Comparison of ENCODE assay signal across 8 cellular contexts in the genomic region with DNA sequence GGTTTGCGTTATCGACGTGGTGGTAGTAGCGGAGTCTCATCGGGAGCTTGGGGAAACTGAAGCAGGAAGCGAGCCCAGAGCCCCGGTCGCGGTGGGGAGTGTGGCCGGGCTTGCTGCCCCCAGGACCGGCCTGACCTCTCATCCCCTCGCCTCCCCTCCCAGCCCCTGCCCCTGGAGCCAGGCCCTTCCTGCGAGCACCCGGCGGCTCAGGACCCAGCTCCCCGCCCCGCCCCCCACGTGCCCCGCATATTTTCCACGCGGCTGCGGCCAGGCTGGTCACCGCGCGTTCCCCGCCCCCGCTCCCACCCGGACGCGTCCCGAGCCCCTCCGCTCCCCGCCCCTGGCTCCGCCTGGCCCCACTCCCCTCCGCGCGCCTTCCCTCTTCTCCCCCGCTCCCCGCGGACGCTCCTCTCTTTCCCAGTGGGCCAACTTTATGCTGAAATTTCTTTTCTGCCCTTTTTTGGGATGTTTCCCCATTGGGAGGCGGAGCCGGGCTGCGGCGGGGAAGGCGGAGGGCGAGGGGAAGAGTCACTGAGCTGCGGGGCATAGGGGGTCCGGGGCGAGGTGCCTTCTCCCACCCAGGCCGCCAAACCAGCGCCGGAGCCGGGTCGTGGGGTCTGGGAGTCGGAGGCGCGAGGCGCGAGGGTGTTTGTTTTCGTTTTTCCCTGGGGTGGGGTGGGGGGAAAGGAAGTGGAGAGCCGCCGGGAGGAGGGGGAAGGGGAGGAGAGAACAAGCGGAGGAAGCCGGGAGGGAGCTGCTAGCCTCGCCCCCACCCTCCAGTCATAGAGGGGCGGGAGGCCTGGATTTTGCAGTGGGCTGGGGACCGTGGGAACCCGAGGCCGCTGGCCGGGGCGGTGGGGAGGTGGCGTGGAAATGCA. TPM values are rescaled to one million over a fixed set of nuclear protein-coding genes. Genes with fewer than 3 reads are reported as not detected.
DNase-seq lines count a peak whose midpoint lies in the region; ATAC-seq and TF ChIP-seq lines count a peak whose summit lies in the region.

No MANE protein-coding gene starts in this region.

- H3K4me3 ChIP-seq in AG04449 (ENCODE audit: low read depth, low read length) (peak overlapping the region; percentile 97), PC-3 (ENCODE audit: low read length) (peak overlapping the region; percentile 83), uterus (peak overlapping the region; percentile 57 to 71)

- H3K36me3 Mint-ChIP-seq in activated naive CD8-positive, alpha-beta T cell treated with anti-CD3 and anti-CD28 coated beads for 36 hours = no peaks in the 10 kb centered on the region
- peaks cover 3% of the 10 kb centered on the region for H3K36me3 Mint-ChIP-seq in neural crest cell (ENCODE audit: low read depth)

- peaks cover 16% of the 10 kb centered on the region for H3K4me1 Mint-ChIP-seq in activated naive CD8-positive, alpha-beta T cell treated with anti-CD3 and anti-CD28 coated beads for 36 hours
- peaks cover 41% of the 10 kb centered on the region for H3K4me1 Mint-ChIP-seq in neural crest cell

- no TSS peak for BruUV-seq in PC-3 (replicated peaks; lab: Mats Ljungman, UMichigan)

- no peaks in the 10 kb centered on the region for H3K9me3 Mint-ChIP-seq in activated naive CD8-positive, alpha-beta T cell treated with anti-CD3 and anti-CD28 coated beads for 36 hours
- H3K9me3 Mint-ChIP-seq in neural crest cell = no peaks in the 10 kb centered on the region

- H3K27me3 Mint-ChIP-seq in activated naive CD8-positive, alpha-beta T cell treated with anti-CD3 and anti-CD28 coated beads for 36 hours = no peaks in the 10 kb centered on the region
- no peaks in the 10 kb centered on the region for H3K27me3 Mint-ChIP-seq in neural crest cell (ENCODE audit: low read depth)

- TF ChIP-seq CTCF in AG04449 (IDR thresholded peaks at IDR 0.05; ENCODE audit: insufficient read depth, low read length, missing control alignments) (no peak), GM13977 (IDR thresholded peaks at IDR 0.05; ENCODE audit: extremely low read depth, insufficient read depth, missing control alignments) (no peak), PC-3 (conservative IDR thresholded peaks at IDR 0.05; ENCODE audit: low read depth, low read length) (no peak), neural crest cell (conservative IDR thresholded peaks at IDR 0.05) (no peak), uterus (IDR thresholded peaks at IDR 0.05) (peak in 1 of 4 experiments; percentile 5)

- TF ChIP-seq POLR2A in uterus (IDR thresholded peaks at IDR 0.05) = peak; percentile 54 to 77

- in situ Hi-C loops in GM13977 (cut with MboI; ENCODE audit: low pct_unique_long_range_greater_than_20kb, low sequenced_read_pairs, unreplicated experiment) = no loop called here

- H3K36me3 ChIP-seq in PC-3 (ENCODE audit: low read depth, low read length) (no peaks in the 10 kb centered on the region), uterus (no peaks in the 10 kb centered on the region)

- H3K79me2 ChIP-seq in PC-3 (ENCODE audit: low read length) = no peaks in the 10 kb centered on the region

- H3K27ac Mint-ChIP-seq in activated naive CD8-positive, alpha-beta T cell treated with anti-CD3 and anti-CD28 coated beads for 36 hours = peak overlapping the region; percentile 74
- no peak overlapping the region for H3K27ac Mint-ChIP-seq in neural crest cell (ENCODE audit: unreplicated experiment)

- ATAC-seq in PC-3 (peak; percentile 48), GM19035 (IDR thresholded peaks at IDR 0.05; ENCODE audit: unreplicated experiment) (no peak)

- CTCF ChIA-PET in AG04449 (lab: Yijun Ruan, JAX) = interaction anchor here (0.8 to 34.3 kb wide), 6 partner anchors 10 to 179 kb away, joined by 3 to 816 read pairs (median 6); a partner anchor contains a TSS
- CTCF ChIA-PET in PC-3 (lab: Charles Lee) = no interaction called here

- DNase-seq in AG04449 (ENCODE audit: low read depth, low spot score) (no peak), GM13977 (ENCODE audit: low spot score) (peak; percentile 72), PC-3 (peak; percentile 20), germinal center (ENCODE audit: low spot score) (peak; percentile 46), neural crest cell (ENCODE audit: low read depth, low spot score) (peak; percentile 31), uterus (peak; percentile 91 to 93)
- DNase-seq in activated naive CD8-positive, alpha-beta T cell treated with anti-CD3 and anti-CD28 coated beads for 36 hours = peak; percentile 34

- H2AFZ ChIP-seq in PC-3 (ENCODE audit: low read length) = peak overlapping the region; percentile 94

- peak overlapping the region; percentile 82 for H3K4me3 Mint-ChIP-seq in activated naive CD8-positive, alpha-beta T cell treated with anti-CD3 and anti-CD28 coated beads for 36 hours
- H3K4me3 Mint-ChIP-seq in neural crest cell = peak overlapping the region; percentile 94

- POLR2A ChIA-PET in AG04449 (lab: Yijun Ruan, JAX) = interaction anchor here (0.8 to 15.8 kb wide), 16 partner anchors 8 to 50 kb away, joined by 3 to 325 read pairs (median 6); a partner anchor contains a TSS
- POLR2A ChIA-PET in PC-3 (lab: Charles Lee; ENCODE audit: unreplicated experiment) = interaction anchor here (0.6 kb wide), 1 partner anchor 51 kb away, joined by 3 read pairs; no protein-coding TSS in a partner anchor

- H3K9me3 ChIP-seq in PC-3 (ENCODE audit: low read length) (no peaks in the 10 kb centered on the region), uterus (no peaks in the 10 kb centered on the region)

- no peaks in the 10 kb centered on the region for H3F3A ChIP-seq in PC-3 (ENCODE audit: low read length, unreplicated experiment)

- H3K9ac ChIP-seq in PC-3 (ENCODE audit: low read length) = peak overlapping the region; percentile 85

- no peaks in the 10 kb centered on the region for H4K20me1 ChIP-seq in PC-3 (ENCODE audit: low read length)

- peaks cover 34% of the 10 kb centered on the region for H3K4me1 ChIP-seq in PC-3 (ENCODE audit: insufficient read depth, low read length)
- H3K4me1 ChIP-seq in uterus = peaks cover 0 to 4% of the 10 kb centered on the region in 2 donors

- H3K27ac ChIP-seq in PC-3 (ENCODE audit: low read length) (peak overlapping the region; percentile 56), uterus (peak overlapping the region; percentile 93 to 98)

- H3K4me2 ChIP-seq in PC-3 (ENCODE audit: low read length) = peak overlapping the region; percentile 88

- no peaks in the 10 kb centered on the region for H3K9me2 ChIP-seq in PC-3 (replicated peaks; ENCODE audit: low read length)

- intact Hi-C loops in PC-3 (cut with micrococcal nuclease) = no loop called here
- intact Hi-C loops in uterus (cut with DNase I; ENCODE audit: low total_unique reads) = no loop called here

- H3K27me3 ChIP-seq in PC-3 (ENCODE audit: low read length) = no peaks in the 10 kb centered on the region
- H3K27me3 ChIP-seq in uterus = no peaks in the 10 kb centered on the region

RNA-seq across cellular contexts. Expression of a gene that starts 1.0 kb away (rescaled TPM):
- total RNA-seq in PC-3 (2014; rRNA removed) (7.0 and 10.4 TPM in 2 replicates), neural crest cell (159 and 168 TPM in 2 replicates), uterus (1,000 to 10,000 TPM in 2 of 4 donors, 100 to 1,000 TPM in 2; 491 to 2,682 (median 829) TPM)
- total RNA-seq in activated naive CD8-positive, alpha-beta T cell treated with anti-CD3 and anti-CD28 coated beads for 36 hours = 1 to 10 TPM; 3.3 to 4.6 TPM

RNA-seq across cellular contexts. Expression of a gene that starts 17.0 kb away (rescaled TPM):
- total RNA-seq in PC-3 (2014; rRNA removed) = 7.7 and 11.2 TPM in 2 replicates
- 1 to 10 TPM; 1.5 to 2.7 TPM for total RNA-seq in activated naive CD8-positive, alpha-beta T cell treated with anti-CD3 and anti-CD28 coated beads for 36 hours
- total RNA-seq in neural crest cell = 0.45 and 0.63 TPM in 2 replicates
- total RNA-seq in uterus = under 1 TPM in 1 of 4 donors, not detected in 3; 0.14 TPM

RNA-seq across cellular contexts. Expression of a gene that starts 25.7 kb away (rescaled TPM):
- total RNA-seq in PC-3 (2014; rRNA removed) (2.6 and 4.1 TPM in 2 replicates), neural crest cell (27.2 and 28.0 TPM in 2 replicates), uterus (1 to 10 TPM in 3 of 4 donors, not detected in 1; 1.5 to 3.6 (median 2.4) TPM)
- 10 to 100 TPM; 17.2 to 18.7 TPM for total RNA-seq in activated naive CD8-positive, alpha-beta T cell treated with anti-CD3 and anti-CD28 coated beads for 36 hours

RNA-seq across cellular contexts. Expression of a gene that starts 32.6 kb away (rescaled TPM):
- total RNA-seq in PC-3 (2014; rRNA removed) (34.9 and 37.0 TPM in 2 replicates), neural crest cell (15.4 and 17.2 TPM in 2 replicates), uterus (100 to 1,000 TPM in 1 of 4 donors, 10 to 100 TPM in 2, 1 to 10 TPM in 1; 9.0 to 120 (median 32.1) TPM)
- 1 to 10 TPM; 8.2 to 9.4 TPM for total RNA-seq in activated naive CD8-positive, alpha-beta T cell treated with anti-CD3 and anti-CD28 coated beads for 36 hours

RNA-seq across cellular contexts. Expression of a gene that starts 32.9 kb away (rescaled TPM):
- total RNA-seq in PC-3 (2014; rRNA removed) (23,421 and 36,790 TPM in 2 replicates), neural crest cell (14,026 and 17,379 TPM in 2 replicates), uterus (over 10,000 TPM in 2 of 4 donors, 1,000 to 10,000 TPM in 2; 2,632 to 57,722 (median 9,015) TPM)
- over 10,000 TPM in 1 of 2 experiments, 1,000 to 10,000 TPM in 1; 8,498 to 10,099 TPM for total RNA-seq in activated naive CD8-positive, alpha-beta T cell treated with anti-CD3 and anti-CD28 coated beads for 36 hours

Comparison
In these comparisons a context has a peak if more than half of its experiments do, and no peak if none do; other contexts are left out.
1. RNA of a gene that starts 1.0 kb away (total RNA-seq): 491 to 2,682 TPM in uterus and 159 to 168 TPM in neural crest cell; 7.0 to 10.4 TPM in PC-3 and 3.3 to 4.6 TPM in activated naive CD8-positive, alpha-beta T cell treated with anti-CD3 and anti-CD28 coated beads for 36 hours; every median in the first group is over 10 times any median in the second.
2. Peak in every context shown above with its lines, with median percentiles within 50 percentile points of each other: H3K4me3 ChIP-seq.